1 cellular context compared by ENCODE assay signal in the genomic region with DNA sequence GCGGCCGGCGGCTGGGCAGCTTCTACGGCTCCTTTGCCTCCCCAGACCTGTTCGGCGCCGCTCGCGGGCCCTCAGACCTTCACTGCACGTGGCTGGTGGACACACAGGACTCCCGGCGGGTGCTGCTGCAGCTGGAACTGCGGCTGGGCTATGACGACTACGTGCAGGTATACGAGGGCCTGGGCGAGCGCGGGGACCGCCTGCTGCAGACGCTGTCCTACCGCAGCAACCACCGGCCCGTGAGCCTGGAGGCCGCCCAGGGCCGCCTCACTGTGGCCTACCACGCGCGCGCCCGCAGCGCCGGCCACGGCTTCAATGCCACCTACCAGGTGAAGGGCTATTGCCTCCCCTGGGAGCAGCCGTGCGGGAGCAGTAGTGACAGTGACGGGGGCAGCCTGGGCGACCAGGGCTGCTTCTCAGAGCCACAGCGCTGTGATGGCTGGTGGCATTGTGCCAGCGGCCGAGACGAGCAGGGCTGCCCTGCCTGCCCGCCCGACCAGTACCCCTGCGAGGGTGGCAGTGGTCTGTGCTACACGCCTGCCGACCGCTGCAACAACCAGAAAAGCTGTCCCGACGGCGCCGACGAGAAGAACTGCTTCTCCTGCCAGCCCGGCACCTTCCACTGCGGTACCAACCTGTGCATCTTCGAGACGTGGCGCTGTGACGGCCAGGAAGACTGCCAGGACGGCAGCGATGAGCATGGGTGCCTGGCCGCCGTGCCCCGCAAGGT.
TF ChIP-seq lines count a peak whose summit lies in the region.

No MANE protein-coding gene starts in this region.

TF ChIP-seq in IMR-90, 13 proteins besides CTCF, POLR2A, EP300 and RAD21:
- TF ChIP-seq FOS (IDR thresholded peaks at IDR 0.05; ENCODE audit: low read depth, low read length) (no peak), MXI1 (IDR thresholded peaks at IDR 0.05; ENCODE audit: borderline replicate concordance, low read depth, low read length) (no peak), MAFK (IDR thresholded peaks at IDR 0.05; ENCODE audit: low read depth, low read length) (no peak), RCOR1 (IDR thresholded peaks at IDR 0.05; ENCODE audit: insufficient replicate concordance, low read length) (no peak), SMC3 (IDR thresholded peaks at IDR 0.05; ENCODE audit: low read depth, low read length) (no peak), CHD1 (IDR thresholded peaks at IDR 0.05; ENCODE audit: low read depth, low read length) (no peak), NFE2L2 (IDR thresholded peaks at IDR 0.05; ENCODE audit: low read depth, low read length) (no peak), RFX5 (IDR thresholded peaks at IDR 0.05; ENCODE audit: low read depth, low read length) (no peak), CEBPB (IDR thresholded peaks at IDR 0.05; ENCODE audit: low read depth, low read length) (no peak), BHLHE40 (IDR thresholded peaks at IDR 0.05; ENCODE audit: low read depth, low read length) (no peak), MAZ (IDR thresholded peaks at IDR 0.05; ENCODE audit: borderline replicate concordance, low read depth, low read length) (no peak)
- TF ChIP-seq, protein P1, sequence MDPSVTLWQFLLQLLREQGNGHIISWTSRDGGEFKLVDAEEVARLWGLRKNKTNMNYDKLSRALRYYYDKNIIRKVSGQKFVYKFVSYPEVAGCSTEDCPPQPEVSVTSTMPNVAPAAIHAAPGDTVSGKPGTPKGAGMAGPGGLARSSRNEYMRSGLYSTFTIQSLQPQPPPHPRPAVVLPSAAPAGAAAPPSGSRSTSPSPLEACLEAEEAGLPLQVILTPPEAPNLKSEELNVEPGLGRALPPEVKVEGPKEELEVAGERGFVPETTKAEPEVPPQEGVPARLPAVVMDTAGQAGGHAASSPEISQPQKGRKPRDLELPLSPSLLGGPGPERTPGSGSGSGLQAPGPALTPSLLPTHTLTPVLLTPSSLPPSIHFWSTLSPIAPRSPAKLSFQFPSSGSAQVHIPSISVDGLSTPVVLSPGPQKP (IDR thresholded peaks at IDR 0.05; ENCODE audit: borderline replicate concordance, low read depth, low read length), result no peak
- TF ChIP-seq, protein P2, sequence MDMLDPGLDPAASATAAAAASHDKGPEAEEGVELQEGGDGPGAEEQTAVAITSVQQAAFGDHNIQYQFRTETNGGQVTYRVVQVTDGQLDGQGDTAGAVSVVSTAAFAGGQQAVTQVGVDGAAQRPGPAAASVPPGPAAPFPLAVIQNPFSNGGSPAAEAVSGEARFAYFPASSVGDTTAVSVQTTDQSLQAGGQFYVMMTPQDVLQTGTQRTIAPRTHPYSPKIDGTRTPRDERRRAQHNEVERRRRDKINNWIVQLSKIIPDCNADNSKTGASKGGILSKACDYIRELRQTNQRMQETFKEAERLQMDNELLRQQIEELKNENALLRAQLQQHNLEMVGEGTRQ (IDR thresholded peaks at IDR 0.05; ENCODE audit: low read depth, low read length), result no peak
